Comparison of ENCODE assay signal across 1 cellular context in the genomic region with DNA sequence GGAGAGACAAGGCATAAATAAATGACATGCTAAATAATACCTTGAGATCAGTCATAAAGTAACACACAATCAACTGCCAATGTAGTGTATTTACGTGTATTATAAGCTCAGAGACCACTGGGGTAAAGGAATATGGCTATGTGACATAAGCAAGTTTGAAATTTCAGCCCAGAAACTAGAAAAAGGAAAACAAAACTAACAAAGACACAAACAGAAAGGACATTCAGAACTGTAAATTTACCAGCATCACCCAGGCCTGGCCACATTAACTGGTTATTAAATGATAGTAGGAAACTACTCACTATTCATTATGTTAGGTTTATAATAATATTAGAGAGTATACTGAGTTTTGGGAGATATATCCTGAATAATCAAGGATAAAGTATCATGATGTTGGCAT.
TF ChIP-seq lines count a peak whose summit lies in the region.

No MANE protein-coding gene starts in this region.

TF ChIP-seq in GM12878, 131 proteins besides CTCF, POLR2A, EP300 and RAD21:
- TF ChIP-seq, protein P1, sequence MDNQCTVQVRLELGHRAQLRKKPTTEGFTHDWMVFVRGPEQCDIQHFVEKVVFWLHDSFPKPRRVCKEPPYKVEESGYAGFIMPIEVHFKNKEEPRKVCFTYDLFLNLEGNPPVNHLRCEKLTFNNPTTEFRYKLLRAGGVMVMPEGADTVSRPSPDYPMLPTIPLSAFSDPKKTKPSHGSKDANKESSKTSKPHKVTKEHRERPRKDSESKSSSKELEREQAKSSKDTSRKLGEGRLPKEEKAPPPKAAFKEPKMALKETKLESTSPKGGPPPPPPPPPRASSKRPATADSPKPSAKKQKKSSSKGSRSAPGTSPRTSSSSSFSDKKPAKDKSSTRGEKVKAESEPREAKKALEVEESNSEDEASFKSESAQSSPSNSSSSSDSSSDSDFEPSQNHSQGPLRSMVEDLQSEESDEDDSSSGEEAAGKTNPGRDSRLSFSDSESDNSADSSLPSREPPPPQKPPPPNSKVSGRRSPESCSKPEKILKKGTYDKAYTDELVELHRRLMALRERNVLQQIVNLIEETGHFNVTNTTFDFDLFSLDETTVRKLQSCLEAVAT (IDR thresholded peaks at IDR 0.05): no peak
- TF ChIP-seq HDAC2 (IDR thresholded peaks at IDR 0.05) (no peak), ATF7 (IDR thresholded peaks at IDR 0.05; ENCODE audit: low read depth) (no peak), ZNF217 (IDR thresholded peaks at IDR 0.05) (no peak), HDAC6 (IDR thresholded peaks at IDR 0.05; ENCODE audit: unreplicated experiment) (no peak), SREBF2 (IDR thresholded peaks at IDR 0.05; ENCODE audit: low read length) (no peak), MEF2A (IDR thresholded peaks at IDR 0.05; ENCODE audit: insufficient read depth, low read depth, low read length) (no peak), EGR1 (IDR thresholded peaks at IDR 0.05; ENCODE audit: borderline replicate concordance in 1 of 2, low read depth in 2 of 2, low read length in 2 of 2) (no peak), BMI1 (IDR thresholded peaks at IDR 0.05; ENCODE audit: borderline replicate concordance) (no peak), SMC3 (IDR thresholded peaks at IDR 0.05; ENCODE audit: borderline replicate concordance, low read length) (no peak), TBL1XR1 (IDR thresholded peaks at IDR 0.05; ENCODE audit: low read depth, low read length) (no peak), POLR2AphosphoS2 (IDR thresholded peaks at IDR 0.05; ENCODE audit: low read depth, low read length) (no peak), CHD1 (IDR thresholded peaks at IDR 0.05; ENCODE audit: low read depth, low read length) (no peak), BCL11A (IDR thresholded peaks at IDR 0.05; ENCODE audit: low read depth, low read length) (no peak), TCF12 (IDR thresholded peaks at IDR 0.05; ENCODE audit: low read depth, low read length) (no peak)
- TF ChIP-seq, protein P2, sequence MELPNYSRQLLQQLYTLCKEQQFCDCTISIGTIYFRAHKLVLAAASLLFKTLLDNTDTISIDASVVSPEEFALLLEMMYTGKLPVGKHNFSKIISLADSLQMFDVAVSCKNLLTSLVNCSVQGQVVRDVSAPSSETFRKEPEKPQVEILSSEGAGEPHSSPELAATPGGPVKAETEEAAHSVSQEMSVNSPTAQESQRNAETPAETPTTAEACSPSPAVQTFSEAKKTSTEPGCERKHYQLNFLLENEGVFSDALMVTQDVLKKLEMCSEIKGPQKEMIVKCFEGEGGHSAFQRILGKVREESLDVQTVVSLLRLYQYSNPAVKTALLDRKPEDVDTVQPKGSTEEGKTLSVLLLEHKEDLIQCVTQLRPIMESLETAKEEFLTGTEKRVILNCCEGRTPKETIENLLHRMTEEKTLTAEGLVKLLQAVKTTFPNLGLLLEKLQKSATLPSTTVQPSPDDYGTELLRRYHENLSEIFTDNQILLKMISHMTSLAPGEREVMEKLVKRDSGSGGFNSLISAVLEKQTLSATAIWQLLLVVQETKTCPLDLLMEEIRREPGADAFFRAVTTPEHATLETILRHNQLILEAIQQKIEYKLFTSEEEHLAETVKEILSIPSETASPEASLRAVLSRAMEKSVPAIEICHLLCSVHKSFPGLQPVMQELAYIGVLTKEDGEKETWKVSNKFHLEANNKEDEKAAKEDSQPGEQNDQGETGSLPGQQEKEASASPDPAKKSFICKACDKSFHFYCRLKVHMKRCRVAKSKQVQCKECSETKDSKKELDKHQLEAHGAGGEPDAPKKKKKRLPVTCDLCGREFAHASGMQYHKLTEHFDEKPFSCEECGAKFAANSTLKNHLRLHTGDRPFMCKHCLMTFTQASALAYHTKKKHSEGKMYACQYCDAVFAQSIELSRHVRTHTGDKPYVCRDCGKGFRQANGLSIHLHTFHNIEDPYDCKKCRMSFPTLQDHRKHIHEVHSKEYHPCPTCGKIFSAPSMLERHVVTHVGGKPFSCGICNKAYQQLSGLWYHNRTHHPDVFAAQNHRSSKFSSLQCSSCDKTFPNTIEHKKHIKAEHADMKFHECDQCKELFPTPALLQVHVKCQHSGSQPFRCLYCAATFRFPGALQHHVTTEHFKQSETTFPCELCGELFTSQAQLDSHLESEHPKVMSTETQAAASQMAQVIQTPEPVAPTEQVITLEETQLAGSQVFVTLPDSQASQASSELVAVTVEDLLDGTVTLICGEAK (IDR thresholded peaks at IDR 0.05; ENCODE audit: borderline replicate concordance): no peak
- TF ChIP-seq, protein P3, sequence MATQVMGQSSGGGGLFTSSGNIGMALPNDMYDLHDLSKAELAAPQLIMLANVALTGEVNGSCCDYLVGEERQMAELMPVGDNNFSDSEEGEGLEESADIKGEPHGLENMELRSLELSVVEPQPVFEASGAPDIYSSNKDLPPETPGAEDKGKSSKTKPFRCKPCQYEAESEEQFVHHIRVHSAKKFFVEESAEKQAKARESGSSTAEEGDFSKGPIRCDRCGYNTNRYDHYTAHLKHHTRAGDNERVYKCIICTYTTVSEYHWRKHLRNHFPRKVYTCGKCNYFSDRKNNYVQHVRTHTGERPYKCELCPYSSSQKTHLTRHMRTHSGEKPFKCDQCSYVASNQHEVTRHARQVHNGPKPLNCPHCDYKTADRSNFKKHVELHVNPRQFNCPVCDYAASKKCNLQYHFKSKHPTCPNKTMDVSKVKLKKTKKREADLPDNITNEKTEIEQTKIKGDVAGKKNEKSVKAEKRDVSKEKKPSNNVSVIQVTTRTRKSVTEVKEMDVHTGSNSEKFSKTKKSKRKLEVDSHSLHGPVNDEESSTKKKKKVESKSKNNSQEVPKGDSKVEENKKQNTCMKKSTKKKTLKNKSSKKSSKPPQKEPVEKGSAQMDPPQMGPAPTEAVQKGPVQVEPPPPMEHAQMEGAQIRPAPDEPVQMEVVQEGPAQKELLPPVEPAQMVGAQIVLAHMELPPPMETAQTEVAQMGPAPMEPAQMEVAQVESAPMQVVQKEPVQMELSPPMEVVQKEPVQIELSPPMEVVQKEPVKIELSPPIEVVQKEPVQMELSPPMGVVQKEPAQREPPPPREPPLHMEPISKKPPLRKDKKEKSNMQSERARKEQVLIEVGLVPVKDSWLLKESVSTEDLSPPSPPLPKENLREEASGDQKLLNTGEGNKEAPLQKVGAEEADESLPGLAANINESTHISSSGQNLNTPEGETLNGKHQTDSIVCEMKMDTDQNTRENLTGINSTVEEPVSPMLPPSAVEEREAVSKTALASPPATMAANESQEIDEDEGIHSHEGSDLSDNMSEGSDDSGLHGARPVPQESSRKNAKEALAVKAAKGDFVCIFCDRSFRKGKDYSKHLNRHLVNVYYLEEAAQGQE (IDR thresholded peaks at IDR 0.05; ENCODE audit: low read depth, low read length): no peak
- TF ChIP-seq, protein P4, sequence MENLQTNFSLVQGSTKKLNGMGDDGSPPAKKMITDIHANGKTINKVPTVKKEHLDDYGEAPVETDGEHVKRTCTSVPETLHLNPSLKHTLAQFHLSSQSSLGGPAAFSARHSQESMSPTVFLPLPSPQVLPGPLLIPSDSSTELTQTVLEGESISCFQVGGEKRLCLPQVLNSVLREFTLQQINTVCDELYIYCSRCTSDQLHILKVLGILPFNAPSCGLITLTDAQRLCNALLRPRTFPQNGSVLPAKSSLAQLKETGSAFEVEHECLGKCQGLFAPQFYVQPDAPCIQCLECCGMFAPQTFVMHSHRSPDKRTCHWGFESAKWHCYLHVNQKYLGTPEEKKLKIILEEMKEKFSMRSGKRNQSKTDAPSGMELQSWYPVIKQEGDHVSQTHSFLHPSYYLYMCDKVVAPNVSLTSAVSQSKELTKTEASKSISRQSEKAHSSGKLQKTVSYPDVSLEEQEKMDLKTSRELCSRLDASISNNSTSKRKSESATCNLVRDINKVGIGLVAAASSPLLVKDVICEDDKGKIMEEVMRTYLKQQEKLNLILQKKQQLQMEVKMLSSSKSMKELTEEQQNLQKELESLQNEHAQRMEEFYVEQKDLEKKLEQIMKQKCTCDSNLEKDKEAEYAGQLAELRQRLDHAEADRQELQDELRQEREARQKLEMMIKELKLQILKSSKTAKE (IDR thresholded peaks at IDR 0.05; ENCODE audit: low read depth, poor library complexity, severe bottlenecking): no peak
TF ChIP-seq in GM12878: peak in this region for 0.
